ENCODE assay signal across 18 cellular contexts in genomic region chr13:84810781-84811180, GRCh38.
DNase-seq lines count a peak whose midpoint lies in the region; ATAC-seq and TF ChIP-seq lines count a peak whose summit lies in the region.
"Had no signal": no experiment of that assay in that cellular context is flagged by ENCODE, and none has a peak within 500 bp of the region (broad histone marks: within the 10 kb centered on the region; RNA-seq: fewer than 3 reads in every experiment).

No MANE protein-coding gene starts in this region.

- no peaks in the 10 kb centered on the region for H3K9me3 Mint-ChIP-seq in osteocyte (ENCODE audit: unreplicated experiment)
- no peaks in the 10 kb centered on the region for H3K9me3 Mint-ChIP-seq in activated CD8-positive, alpha-beta memory T cell treated with anti-CD3 and anti-CD28 coated beads, Interleukin-2, amount 10 ng/mL, durations not matched to agents 7 days and 5 days (ENCODE audit: low read depth)
- H3K9me3 Mint-ChIP-seq: H9 had no signal

- H3K4me3 Mint-ChIP-seq in osteocyte (ENCODE audit: unreplicated experiment), result no peak overlapping the region
- H3K4me3 Mint-ChIP-seq in activated CD8-positive, alpha-beta memory T cell treated with anti-CD3 and anti-CD28 coated beads, Interleukin-2, amount 10 ng/mL, durations not matched to agents 7 days and 5 days, result no peak overlapping the region
- H3K4me3 Mint-ChIP-seq: H9 had no signal

- no peaks in the 10 kb centered on the region for H3K9me3 ChIP-seq in NT2/D1 (ENCODE audit: insufficient read depth, low read length)
- H3K9me3 ChIP-seq: MG63, Peyer's patch had no signal

- peak overlapping the region; percentile 38 for H3K27ac Mint-ChIP-seq in osteocyte (ENCODE audit: unreplicated experiment)
- no peak overlapping the region for H3K27ac Mint-ChIP-seq in activated CD8-positive, alpha-beta memory T cell treated with anti-CD3 and anti-CD28 coated beads, Interleukin-2, amount 10 ng/mL, durations not matched to agents 7 days and 5 days

- H3K27me3 Mint-ChIP-seq in osteocyte (ENCODE audit: unreplicated experiment), result no peaks in the 10 kb centered on the region
- H3K27me3 Mint-ChIP-seq in activated CD8-positive, alpha-beta memory T cell treated with anti-CD3 and anti-CD28 coated beads, Interleukin-2, amount 10 ng/mL, durations not matched to agents 7 days and 5 days, result no peaks in the 10 kb centered on the region

- TF ChIP-seq CTCF in osteocyte (IDR thresholded peaks at IDR 0.05), result no peak

- peaks cover 42% of the 10 kb centered on the region for H3K4me1 Mint-ChIP-seq in osteocyte (ENCODE audit: unreplicated experiment)
- H3K4me1 Mint-ChIP-seq in activated CD8-positive, alpha-beta memory T cell treated with anti-CD3 and anti-CD28 coated beads, Interleukin-2, amount 10 ng/mL, durations not matched to agents 7 days and 5 days, result no peaks in the 10 kb centered on the region

- no peaks in the 10 kb centered on the region for H3K36me3 ChIP-seq in NT2/D1 (ENCODE audit: insufficient read depth, insufficient read length, low read length)
- H3K36me3 ChIP-seq: MG63, Peyer's patch had no signal

- CTCF ChIA-PET in activated CD8-positive, alpha-beta memory T cell treated with anti-CD3 and anti-CD28 coated beads, Interleukin-2, amount 10 ng/mL, durations not matched to agents 7 days and 5 days (lab: Charles Lee), result no interaction called here

- H3K4me3 ChIP-seq in NT2/D1 (ENCODE audit: insufficient read length, low read depth), result no peak overlapping the region
- H3K4me3 ChIP-seq: MG63, Peyer's patch had no signal

- H3K27me3 ChIP-seq in NT2/D1 (ENCODE audit: insufficient read depth, insufficient read length), result no peaks in the 10 kb centered on the region
- H3K27me3 ChIP-seq: MG63, Peyer's patch had no signal

- H3K36me3 Mint-ChIP-seq in osteocyte (ENCODE audit: unreplicated experiment), result no peaks in the 10 kb centered on the region
- no peaks in the 10 kb centered on the region for H3K36me3 Mint-ChIP-seq in activated CD8-positive, alpha-beta memory T cell treated with anti-CD3 and anti-CD28 coated beads, Interleukin-2, amount 10 ng/mL, durations not matched to agents 7 days and 5 days

- no peak overlapping the region for H3K9ac ChIP-seq in NT2/D1 (ENCODE audit: insufficient read length, low read depth)

- peak; percentile 37 for DNase-seq in EL
- DNase-seq in NT2/D1 (ENCODE audit: low read depth, low spot score), result peak; percentile 44
- DNase-seq in fibroblast of peridontal ligament (ENCODE audit: extremely low read depth), result peak; percentile 8
- no peak for DNase-seq in osteocyte (ENCODE audit: extremely low spot score, unreplicated experiment)
- DNase-seq in effector CD8-positive, alpha-beta T cell (lab: John Stamatoyannopoulos, UW), result no peak
- no peak for DNase-seq in activated CD8-positive, alpha-beta memory T cell treated with anti-CD3 and anti-CD28 coated beads, Interleukin-2, amount 10 ng/mL, durations not matched to agents 7 days and 5 days
- DNase-seq: COR-L47, DMS153, H9, KG1, MG63, NCI-H1092, NCI-H146, NCI-H2081 treated with DMSO at 0.1 percent for 48 hours, NCI-H524, Peyer's patch, Right ventricle myocardium superior had no signal

- H3K4me1 ChIP-seq in NT2/D1 (ENCODE audit: insufficient read depth, insufficient read length), result no peaks in the 10 kb centered on the region
- H3K4me1 ChIP-seq: Peyer's patch had no signal

- ATAC-seq in HG03025 (IDR thresholded peaks at IDR 0.05; ENCODE audit: low FRiP score, unreplicated experiment), result no peak
- no peak for ATAC-seq in activated CD8-positive, alpha-beta memory T cell treated with anti-CD3 and anti-CD28 coated beads, Interleukin-2, amount 10 ng/mL, durations not matched to agents 7 days and 5 days

Comparison
In these comparisons a context has a peak if more than half of its experiments do, and no peak if none do; other contexts are left out.
1. DNase-seq: peak in EL (single experiment), NT2/D1 (single experiment) and fibroblast of peridontal ligament (single experiment); none in osteocyte (single experiment), effector CD8-positive, alpha-beta T cell (single experiment) and activated CD8-positive, alpha-beta memory T cell treated with anti-CD3 and anti-CD28 coated beads, Interleukin-2, amount 10 ng/mL, durations not matched to agents 7 days and 5 days (single experiment).